25 cellular contexts compared by ENCODE assay signal in the genomic region with DNA sequence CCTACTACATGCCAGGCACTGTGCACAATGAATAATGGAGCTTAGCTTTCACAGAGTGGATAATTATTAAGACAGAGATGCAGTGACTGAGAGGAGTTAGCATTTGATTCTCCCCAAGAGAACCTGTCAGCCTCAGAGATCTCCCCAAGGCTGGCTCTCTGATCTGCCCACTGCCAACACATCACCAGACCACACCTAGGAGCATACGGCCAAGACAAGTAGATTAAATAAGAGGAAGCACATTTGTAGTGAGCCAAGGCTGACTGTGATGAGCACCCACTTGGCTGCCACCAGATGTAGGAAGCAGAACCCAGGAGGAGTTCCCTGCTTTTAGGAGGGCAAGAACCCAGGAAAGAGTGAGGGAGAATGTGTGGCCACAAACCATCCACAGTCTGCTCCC.
"Had no signal": no experiment of that assay in that cellular context is flagged by ENCODE, and none has a peak within 500 bp of the region (broad histone marks: within the 10 kb centered on the region; RNA-seq: fewer than 3 reads in every experiment).

No MANE protein-coding gene starts in this region.

- H3K9ac ChIP-seq: neural progenitor cell had no signal

- H3K27ac ChIP-seq: colonic mucosa, esophagus squamous epithelium, neural progenitor cell, psoas muscle, sigmoid colon, stomach, thyroid gland had no signal

- H3K4me1 ChIP-seq: colonic mucosa, psoas muscle, stomach, thyroid gland had no signal

- H3K4me2 ChIP-seq: neural progenitor cell had no signal

- FAIRE-seq: frontal cortex, kidney had no signal

- H3K27me3 ChIP-seq: colonic mucosa, sigmoid colon, thyroid gland had no signal

- ATAC-seq: left lobe of liver; mucosa of descending colon; psoas muscle; right cardiac atrium; stimulated activated effector memory CD8-positive, alpha-beta T cell treated with anti-CD3 and anti-CD28 coated beads, Interleukin-12 subunit alpha, Interleukin-12 subunit beta, amount 100 ng/mL, for 72 hours had no signal

- DNase-seq: colonic mucosa; effector CD8-positive, alpha-beta T cell; endodermal cell; esophagus squamous epithelium; hypothalamus; immature natural killer cell; kidney; mesenchymal stem cell; mucosa of descending colon; naive B cell; nucleus accumbens; psoas muscle; right cardiac atrium; sigmoid colon; stimulated activated CD4-positive, alpha-beta T cell treated with anti-CD3 and anti-CD28 coated beads, Interleukin-2, amount 100 ng/mL, for 24 hours; stimulated activated CD4-positive, alpha-beta T cell treated with anti-CD3 and anti-CD28 coated beads, Interleukin-4, amount 100 ng/mL, for 24 hours; stimulated activated naive CD4-positive, alpha-beta T cell treated with Interleukin-2 at 50 U/mL for 16 hours; stomach; thyroid gland; trophoblast cell had no signal

- H3K9me3 ChIP-seq: colonic mucosa, esophagus squamous epithelium, mucosa of descending colon, psoas muscle, sigmoid colon, stomach, thyroid gland had no signal

- H3K4me3 ChIP-seq: colonic mucosa, esophagus squamous epithelium, lung, mucosa of descending colon, neural progenitor cell, psoas muscle, sigmoid colon, stomach, thyroid gland had no signal

- H3K36me3 ChIP-seq: colonic mucosa, esophagus squamous epithelium, neural progenitor cell, sigmoid colon, stomach, thyroid gland had no signal
